In genomic region chr15:72782993-72783562, GRCh38 we compare ENCODE assay signal across 8 cellular contexts. TPM values are rescaled to one million over a fixed set of nuclear protein-coding genes. Genes with fewer than 3 reads are reported as not detected.
A peak's percentile ranks its signal among the peaks of the same experiment; 100 is the strongest.
DNase-seq lines count a peak whose midpoint lies in the region; ATAC-seq and TF ChIP-seq lines count a peak whose summit lies in the region.

No MANE protein-coding gene starts in this region.

- H3K36me3 ChIP-seq in endodermal cell (ENCODE audit: control insufficient read depth, insufficient read depth, low read length), result peaks cover 40% of the 10 kb centered on the region
- H3K36me3 ChIP-seq in thoracic aorta, result no peaks in the 10 kb centered on the region

- H3K9me3 ChIP-seq in endodermal cell (ENCODE audit: control insufficient read depth, low read length) (no peaks in the 10 kb centered on the region), thoracic aorta (no peaks in the 10 kb centered on the region)

- H3K4me1 ChIP-seq in endodermal cell (ENCODE audit: control insufficient read depth, insufficient read depth, low read length) (peaks cover 12% of the 10 kb centered on the region), thoracic aorta (ENCODE audit: control insufficient read depth in 1 of 2, low read depth in 2 of 2) (peaks cover 17 to 43% of the 10 kb centered on the region in 2 donors)

- H3K27ac ChIP-seq in endodermal cell (ENCODE audit: low read depth, low read length) (peak overlapping the region; percentile 79), thoracic aorta (peak overlapping the region; percentile 91 to 94)

- no peaks in the 10 kb centered on the region for H3K27me3 Mint-ChIP-seq in T-helper 1 cell treated with Interleukin-12 subunit alpha and Interleukin-12 subunit beta and Interleukin-4 antibody, amounts not matched to agents 30 μg/mL and 1 μg/mL, for 36 hours (ENCODE audit: low read depth)
- no peaks in the 10 kb centered on the region for H3K27me3 Mint-ChIP-seq in endodermal cell (ENCODE audit: insufficient read depth)

- peak; percentile 10 for DNase-seq in DMS53 treated with DMSO at 0.1 percent for 48 hours (lab: John Stamatoyannopoulos, UW; ENCODE audit: unreplicated experiment)
- peak; percentile 80 for DNase-seq in endodermal cell
- peak; percentile 47 for DNase-seq in mucosa of gallbladder (ENCODE audit: low spot score)
- DNase-seq in thoracic aorta (ENCODE audit: low spot score), result no peak
- no peak for DNase-seq in NCI-H510A treated with DMSO at 0.1 percent for 48 hours (lab: John Stamatoyannopoulos, UW)

- peak overlapping the region; percentile 93 for H3K4me3 Mint-ChIP-seq in T-helper 1 cell treated with Interleukin-12 subunit alpha and Interleukin-12 subunit beta and Interleukin-4 antibody, amounts not matched to agents 30 μg/mL and 1 μg/mL, for 36 hours
- peak overlapping the region; percentile 73 for H3K4me3 Mint-ChIP-seq in endodermal cell

- H3K4me3 ChIP-seq in endodermal cell (ENCODE audit: low read length), result peak overlapping the region; percentile 99
- H3K4me3 ChIP-seq in thoracic aorta, result peak overlapping the region; percentile 95

- peak overlapping the region; percentile 98 for H3K27ac Mint-ChIP-seq in T-helper 1 cell treated with Interleukin-12 subunit alpha and Interleukin-12 subunit beta and Interleukin-4 antibody, amounts not matched to agents 30 μg/mL and 1 μg/mL, for 36 hours
- peak overlapping the region; percentile 91 for H3K27ac Mint-ChIP-seq in endodermal cell

- TF ChIP-seq CTCF in endodermal cell (conservative IDR thresholded peaks at IDR 0.05) (no peak), thoracic aorta (IDR thresholded peaks at IDR 0.05) (no peak)

- H3K27me3 ChIP-seq in endodermal cell (ENCODE audit: control insufficient read depth, insufficient read depth, low read length, poor library complexity, severe bottlenecking) (no peaks in the 10 kb centered on the region), thoracic aorta (replicated peaks; ENCODE audit: insufficient read depth) (no peaks in the 10 kb centered on the region)

- H3K36me3 Mint-ChIP-seq in T-helper 1 cell treated with Interleukin-12 subunit alpha and Interleukin-12 subunit beta and Interleukin-4 antibody, amounts not matched to agents 30 μg/mL and 1 μg/mL, for 36 hours (ENCODE audit: low read depth), result peaks cover 27% of the 10 kb centered on the region
- peaks cover 29% of the 10 kb centered on the region for H3K36me3 Mint-ChIP-seq in endodermal cell (ENCODE audit: low read depth)

- peaks cover 55% of the 10 kb centered on the region for H3K4me1 Mint-ChIP-seq in T-helper 1 cell treated with Interleukin-12 subunit alpha and Interleukin-12 subunit beta and Interleukin-4 antibody, amounts not matched to agents 30 μg/mL and 1 μg/mL, for 36 hours (ENCODE audit: low read depth)
- peaks cover 26% of the 10 kb centered on the region for H3K4me1 Mint-ChIP-seq in endodermal cell

- WGBS in endodermal cell (ENCODE audit: insufficient coverage in 1 of 2, insufficient read length in 1 of 2), 2 experiments, result 0 to 1% methylated on average over 31 to 46 of the region's 46 CpGs

- peak overlapping the region; percentile 98 for H3K9ac ChIP-seq in endodermal cell (ENCODE audit: extremely low read depth, low read length, poor library complexity, severe bottlenecking)

- ATAC-seq in GM21360 (IDR thresholded peaks at IDR 0.05; ENCODE audit: unreplicated experiment) (peak; percentile 32), HG03521 (IDR thresholded peaks at IDR 0.05; ENCODE audit: unreplicated experiment) (peak; percentile 27), thoracic aorta (ENCODE audit: insufficient number of reproducible peaks, low FRiP score, low read depth) (peak; percentile 8)

- no peaks in the 10 kb centered on the region for H3K9me3 Mint-ChIP-seq in T-helper 1 cell treated with Interleukin-12 subunit alpha and Interleukin-12 subunit beta and Interleukin-4 antibody, amounts not matched to agents 30 μg/mL and 1 μg/mL, for 36 hours
- no peaks in the 10 kb centered on the region for H3K9me3 Mint-ChIP-seq in endodermal cell

RNA-seq across cellular contexts. Expression of gene ADPGK, which starts 0.5 kb away (rescaled TPM):
- 10 to 100 TPM; 52.0 to 68.6 TPM for total RNA-seq in endodermal cell
- polyA plus RNA-seq in endodermal cell (2013, experiment 1 of 2), result 35.7 TPM
- polyA plus RNA-seq in endodermal cell (2013, experiment 2 of 2), result 33.5 TPM
- 36.5 TPM for total RNA-seq in mucosa of gallbladder
- total RNA-seq in thoracic aorta, result 10 to 100 TPM; 47.8 to 81.2 TPM

Comparison
In these comparisons a context has a peak if more than half of its experiments do, and no peak if none do; other contexts are left out.
1. DNase-seq: peak in DMS53 treated with DMSO at 0.1 percent for 48 hours (single experiment), endodermal cell (single experiment) and mucosa of gallbladder (single experiment); none in thoracic aorta (single experiment) and NCI-H510A treated with DMSO at 0.1 percent for 48 hours (single experiment).
2. Peak in every context shown above with its lines, with median percentiles within 50 percentile points of each other: ATAC-seq.